Comparison of ENCODE assay signal across 10 cellular contexts in genomic region chr15:31457631-31458526, GRCh38.
DNase-seq lines count a peak whose midpoint lies in the region; ATAC-seq, FAIRE-seq and TF ChIP-seq lines count a peak whose summit lies in the region.
"Had no signal": no experiment of that assay in that cellular context is flagged by ENCODE, and none has a peak within 500 bp of the region (broad histone marks: within the 10 kb centered on the region; RNA-seq: fewer than 3 reads in every experiment).

No MANE protein-coding gene starts in this region.

- H3K79me2 ChIP-seq in astrocyte (ENCODE audit: insufficient read depth, low read length): no peaks in the 10 kb centered on the region

- H3K9me3 ChIP-seq in astrocyte (ENCODE audit: insufficient read depth, low read depth, low read length) (no peaks in the 10 kb centered on the region), right atrium auricular region (peaks cover 0 to 8% of the 10 kb centered on the region in 2 donors)

- H3K27me3 ChIP-seq in astrocyte (ENCODE audit: insufficient read depth, low read length): no peaks in the 10 kb centered on the region
- H3K27me3 ChIP-seq in right atrium auricular region: no peaks in the 10 kb centered on the region

- peaks cover 6% of the 10 kb centered on the region for H3K36me3 Mint-ChIP-seq in activated naive CD4-positive, alpha-beta T cell treated with anti-CD3 and anti-CD28 coated beads, Interleukin-2, amount 10 ng/mL, durations not matched to agents 7 days and 5 days
- H3K36me3 Mint-ChIP-seq in astrocyte (ENCODE audit: low read depth, unreplicated experiment): no peaks in the 10 kb centered on the region

- H3K36me3 ChIP-seq in astrocyte (ENCODE audit: insufficient read depth, low read length) (no peaks in the 10 kb centered on the region), right atrium auricular region (no peaks in the 10 kb centered on the region)

- no peak for TF ChIP-seq CTCF in astrocyte (IDR thresholded peaks at IDR 0.05; ENCODE audit: insufficient read depth, low read depth, low read length)
- TF ChIP-seq CTCF in right atrium auricular region (IDR thresholded peaks at IDR 0.05): no peak
- no peak for TF ChIP-seq CTCF in GM13976 (IDR thresholded peaks at IDR 0.05; ENCODE audit: borderline replicate concordance, control extremely low read depth, extremely low read depth, insufficient read depth, missing control alignments)

- H3K27ac ChIP-seq in astrocyte (ENCODE audit: low read depth, low read length): no peak overlapping the region
- peak overlapping the region; percentile 46 to 60 for H3K27ac ChIP-seq in right atrium auricular region

- peaks cover 25% of the 10 kb centered on the region for H3K4me1 Mint-ChIP-seq in activated naive CD4-positive, alpha-beta T cell treated with anti-CD3 and anti-CD28 coated beads, Interleukin-2, amount 10 ng/mL, durations not matched to agents 7 days and 5 days
- H3K4me1 Mint-ChIP-seq in astrocyte (ENCODE audit: low read depth, unreplicated experiment): peaks cover 31% of the 10 kb centered on the region

- CTCF ChIA-PET in activated naive CD4-positive, alpha-beta T cell treated with anti-CD3 and anti-CD28 coated beads, Interleukin-2, amount 10 ng/mL, durations not matched to agents 7 days and 5 days (lab: Charles Lee): interaction anchor here (1.0 to 3.6 kb wide), 6 partner anchors 11 to 257 kb away, joined by 3 to 14 read pairs (median 6); no protein-coding TSS in a partner anchor

- no peaks in the 10 kb centered on the region for H4K20me1 ChIP-seq in astrocyte (ENCODE audit: insufficient read depth, low read length)

- no peak overlapping the region for H3K4me2 ChIP-seq in astrocyte (ENCODE audit: low read length)

- DNase-seq in activated naive CD4-positive, alpha-beta T cell treated with anti-CD3 and anti-CD28 coated beads, Interleukin-2, amount 10 ng/mL, durations not matched to agents 7 days and 5 days: peak; percentile 10
- DNase-seq in activated naive CD4-positive, alpha-beta T cell treated with Interleukin-2 at 50 U/mL for 16 hours: no peak
- DNase-seq in astrocyte (ENCODE audit: low read depth) (peak; percentile 72), right atrium auricular region (ENCODE audit: low spot score) (peak; percentile 68), urothelium cell line (ENCODE audit: low spot score) (peak; percentile 79), NCI-H2171 (lab: John Stamatoyannopoulos, UW) (no peak), GM13976 (ENCODE audit: low spot score) (no peak)

- FAIRE-seq in astrocyte (lab: Jason Lieb, UNC): no peak
- no peak for FAIRE-seq in urothelium cell line (lab: Jason Lieb, UNC)
- FAIRE-seq: colon, HepG2 had no signal

- H3K9ac ChIP-seq in astrocyte (ENCODE audit: low read length): no peak overlapping the region

- no peak overlapping the region for H3K4me3 Mint-ChIP-seq in activated naive CD4-positive, alpha-beta T cell treated with anti-CD3 and anti-CD28 coated beads, Interleukin-2, amount 10 ng/mL, durations not matched to agents 7 days and 5 days
- H3K4me3 Mint-ChIP-seq in astrocyte (ENCODE audit: unreplicated experiment): no peak overlapping the region

- no peak for ATAC-seq in HG03439 (IDR thresholded peaks at IDR 0.05; ENCODE audit: unreplicated experiment)
- ATAC-seq: HepG2 had no signal

- in situ Hi-C loops in GM13976 (cut with MboI; ENCODE audit: low sequenced_read_pairs, unreplicated experiment): no loop called here

- H3K27ac Mint-ChIP-seq in activated naive CD4-positive, alpha-beta T cell treated with anti-CD3 and anti-CD28 coated beads, Interleukin-2, amount 10 ng/mL, durations not matched to agents 7 days and 5 days: no peak overlapping the region
- peak overlapping the region; percentile 91 for H3K27ac Mint-ChIP-seq in astrocyte (ENCODE audit: unreplicated experiment)

- H3K4me3 ChIP-seq in astrocyte (ENCODE audit: insufficient read depth, low read depth, low read length) (no peak overlapping the region), right atrium auricular region (no peak overlapping the region)

- H3K4me1 ChIP-seq in astrocyte (ENCODE audit: insufficient read depth, low read length) (peaks cover 15% of the 10 kb centered on the region), right atrium auricular region (peaks cover 0 to 4% of the 10 kb centered on the region in 2 donors)

- H2AFZ ChIP-seq in astrocyte (ENCODE audit: low read depth, low read length): no peak overlapping the region

- peaks cover 4% of the 10 kb centered on the region for H3K27me3 Mint-ChIP-seq in activated naive CD4-positive, alpha-beta T cell treated with anti-CD3 and anti-CD28 coated beads, Interleukin-2, amount 10 ng/mL, durations not matched to agents 7 days and 5 days
- no peaks in the 10 kb centered on the region for H3K27me3 Mint-ChIP-seq in astrocyte (ENCODE audit: low read depth, unreplicated experiment)

- H3K9me3 Mint-ChIP-seq in activated naive CD4-positive, alpha-beta T cell treated with anti-CD3 and anti-CD28 coated beads, Interleukin-2, amount 10 ng/mL, durations not matched to agents 7 days and 5 days: peaks cover 9% of the 10 kb centered on the region
- peaks cover 13% of the 10 kb centered on the region for H3K9me3 Mint-ChIP-seq in astrocyte (ENCODE audit: unreplicated experiment)

Comparison
In these comparisons a context has a peak if more than half of its experiments do, and no peak if none do; other contexts are left out.
1. DNase-seq: peak in activated naive CD4-positive, alpha-beta T cell treated with anti-CD3 and anti-CD28 coated beads, Interleukin-2, amount 10 ng/mL, durations not matched to agents 7 days and 5 days (single experiment), astrocyte (single experiment), right atrium auricular region (single experiment) and urothelium cell line (single experiment); none in activated naive CD4-positive, alpha-beta T cell treated with Interleukin-2 at 50 U/mL for 16 hours (single experiment), NCI-H2171 (single experiment) and GM13976 (single experiment).